ENCODE assay signal across 27 cellular contexts in the genomic region with DNA sequence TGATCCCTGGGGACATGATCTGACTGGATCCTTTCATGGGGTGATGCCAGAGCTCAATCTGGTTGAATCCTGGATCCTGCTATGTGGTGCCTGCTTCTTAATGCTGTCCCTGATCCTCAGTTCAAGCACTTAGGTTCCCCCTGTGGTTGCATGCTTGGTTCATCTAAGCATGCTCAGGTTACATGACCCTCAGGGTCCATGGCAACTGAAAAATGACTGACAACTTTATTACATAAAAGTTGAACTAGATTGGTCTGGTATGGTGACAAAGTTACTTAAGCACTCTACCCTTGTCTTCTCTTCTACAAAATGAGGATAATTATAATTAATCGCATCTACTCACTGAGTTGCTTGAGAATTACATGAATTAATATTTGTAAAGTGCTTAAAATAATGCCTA.
"Had no signal": no experiment of that assay in that cellular context is flagged by ENCODE, and none has a peak within 500 bp of the region (broad histone marks: within the 10 kb centered on the region; RNA-seq: fewer than 3 reads in every experiment).

No MANE protein-coding gene starts in this region.

- H3K27ac ChIP-seq: colonic mucosa, epithelial cell of prostate, esophagus squamous epithelium, gastrocnemius medialis, heart right ventricle, left lung, lower lobe of right lung had no signal

- DNase-seq: colonic mucosa; cortex of kidney; effector CD8-positive, alpha-beta T cell; effector memory CD8-positive, alpha-beta T cell; endodermal cell; erythroblast; esophagus squamous epithelium; foreskin fibroblast; foreskin melanocyte; gastrocnemius medialis; glutamatergic neuron; head of caudate nucleus; heart right ventricle; hippocampal formation; immature natural killer cell; islet precursor cell; kidney; kidney glomerular epithelial cell; left colon; left lung; left ventricle myocardium superior; lower lobe of right lung; mesenchymal stem cell; mucosa of descending colon; naive B cell; naive thymus-derived CD8-positive, alpha-beta T cell had no signal

- H3K4me3 ChIP-seq: colonic mucosa, esophagus squamous epithelium, gastrocnemius medialis, heart right ventricle, left lung, lower lobe of right lung, mucosa of descending colon had no signal

- H3K27me3 ChIP-seq: colonic mucosa, esophagus squamous epithelium, gastrocnemius medialis, heart right ventricle, left lung had no signal

- H3K9me3 ChIP-seq: colonic mucosa, esophagus squamous epithelium, gastrocnemius medialis, mucosa of descending colon had no signal

- H3K4me1 ChIP-seq: colonic mucosa, esophagus squamous epithelium, gastrocnemius medialis, heart right ventricle, left lung, lower lobe of right lung had no signal

- H3K36me3 ChIP-seq: colonic mucosa, esophagus squamous epithelium, gastrocnemius medialis, heart right ventricle, left lung, lower lobe of right lung had no signal
